Comparison of ENCODE assay signal across 27 cellular contexts in the genomic region with DNA sequence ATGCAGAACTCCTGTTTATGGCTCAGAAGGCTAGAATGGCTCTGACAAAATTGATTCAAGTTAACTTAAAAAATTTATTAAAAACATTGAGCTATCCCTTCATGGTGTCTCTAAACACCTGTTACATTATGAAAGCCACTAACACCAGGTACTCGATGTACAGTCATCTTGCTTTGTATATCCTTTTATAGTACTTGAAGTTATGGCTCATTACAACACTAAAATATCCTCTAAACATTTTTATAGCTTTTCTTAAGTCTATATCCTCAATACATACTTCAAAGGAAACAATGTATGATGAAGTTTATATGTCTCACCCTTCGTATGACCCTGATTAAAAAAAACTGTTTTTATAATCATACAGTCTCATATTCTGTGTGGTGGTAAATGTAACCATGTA. TPM values are rescaled to one million over a fixed set of nuclear protein-coding genes. Genes with fewer than 3 reads are reported as not detected.
"Had no signal": no experiment of that assay in that cellular context is flagged by ENCODE, and none has a peak within 500 bp of the region (broad histone marks: within the 10 kb centered on the region; RNA-seq: fewer than 3 reads in every experiment).

No MANE protein-coding gene starts in this region.

- H3K4me2 ChIP-seq: neural progenitor cell, smooth muscle cell had no signal

- H3K9me3 ChIP-seq: gastrocnemius medialis, prostate gland, right atrium auricular region, suprapubic skin, vagina had no signal

- H3K27me3 ChIP-seq: gastrocnemius medialis, neural progenitor cell, right atrium auricular region, suprapubic skin, vagina had no signal

- H3K4me1 ChIP-seq: gastrocnemius medialis, neural progenitor cell, prostate gland, right atrium auricular region, suprapubic skin, vagina had no signal

- H3K36me3 ChIP-seq: gastrocnemius medialis, neural progenitor cell, prostate gland, right atrium auricular region, suprapubic skin, vagina had no signal

- H2AFZ ChIP-seq: neural progenitor cell had no signal

- ATAC-seq: esophagus mucosa; gastrocnemius medialis; left lobe of liver; naive thymus-derived CD4-positive, alpha-beta T cell; sciatic nerve; stimulated activated naive CD8-positive, alpha-beta T cell treated with anti-CD3 and anti-CD28 coated beads, Interleukin-15, amount 100 ng/mL, for 72 hours had no signal

- H3K4me3 ChIP-seq: gastrocnemius medialis, lung, neural progenitor cell, prostate gland, right atrium auricular region, smooth muscle cell, suprapubic skin, vagina had no signal

- DNase-seq: effector CD8-positive, alpha-beta T cell; endodermal cell; foreskin fibroblast; gastrocnemius medialis; head of caudate nucleus; naive thymus-derived CD4-positive, alpha-beta T cell; stimulated activated CD4-positive, alpha-beta T cell treated with anti-CD3 and anti-CD28 coated beads, Interleukin-12 subunit alpha, Interleukin-12 subunit beta, amount 100 ng/mL, for 4 hours; stimulated activated CD4-positive, alpha-beta T cell treated with anti-CD3 and anti-CD28 coated beads, Interleukin-1b, Interleukin-23, amount 100 ng/mL, for 48 hours; stimulated activated CD4-positive, alpha-beta T cell treated with anti-CD3 and anti-CD28 coated beads, Interleukin-4, amount 100 ng/mL, for 1 hour; stimulated activated CD8-positive, alpha-beta memory T cell treated with anti-CD3 and anti-CD28 coated beads, Interleukin-4, amount 100 ng/mL, for 48 hours; stimulated activated naive CD4-positive, alpha-beta T cell; stimulated activated naive CD8-positive, alpha-beta T cell treated with anti-CD3 and anti-CD28 coated beads, Interleukin-15, amount 100 ng/mL, for 72 hours; trophoblast cell had no signal

- H3K9ac ChIP-seq: neural progenitor cell had no signal

- H3K27ac ChIP-seq: epithelial cell of prostate, gastrocnemius medialis, neural progenitor cell, prostate gland, right atrium auricular region, suprapubic skin, vagina had no signal

RNA-seq across cellular contexts. Expression of a gene that starts 38.2 kb away (rescaled TPM):
- total RNA-seq: gastrocnemius medialis; glomerular endothelial cell; mononuclear cell; naive thymus-derived CD4-positive, alpha-beta T cell; osteoblast; sciatic nerve; smooth muscle cell had no signal
